20 cellular contexts compared by ENCODE assay signal in the genomic region with DNA sequence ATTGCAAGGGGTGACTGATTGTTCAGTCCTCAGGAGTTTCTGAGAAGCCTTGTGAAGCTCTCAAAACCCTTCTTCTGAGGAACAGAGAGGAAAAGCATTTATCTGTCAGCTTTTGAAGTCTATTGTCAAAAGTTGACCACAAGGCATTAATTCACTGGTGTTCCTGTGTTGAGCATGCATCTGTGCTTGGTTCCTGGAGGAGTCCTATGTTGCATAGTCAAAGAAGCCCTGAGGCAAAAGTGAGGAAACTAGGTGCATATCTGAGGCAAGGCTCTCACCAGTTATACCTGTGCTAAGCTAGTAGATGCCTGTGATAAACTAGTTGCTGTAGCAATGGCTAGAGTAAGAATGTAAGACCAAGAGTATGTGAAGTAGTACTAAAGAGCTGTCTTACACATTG. TPM values are rescaled to one million over a fixed set of nuclear protein-coding genes. Genes with fewer than 3 reads are reported as not detected.
DNase-seq lines count a peak whose midpoint lies in the region; ATAC-seq and TF ChIP-seq lines count a peak whose summit lies in the region.
"Had no signal": no experiment of that assay in that cellular context is flagged by ENCODE, and none has a peak within 500 bp of the region (broad histone marks: within the 10 kb centered on the region; RNA-seq: fewer than 3 reads in every experiment).

No MANE protein-coding gene starts in this region.

- CTCF ChIA-PET in activated CD8-positive, alpha-beta memory T cell treated with anti-CD3 and anti-CD28 coated beads, Interleukin-2, amount 10 ng/mL, durations not matched to agents 7 days and 5 days (lab: Charles Lee) = interaction anchor here (0.5 to 1.2 kb wide), 3 partner anchors 44 to 558 kb away, joined by 3 read pairs; no protein-coding TSS in a partner anchor

- H3K4me3 ChIP-seq in RWPE2 (ENCODE audit: severe bottlenecking) = no peak overlapping the region

- peaks cover 3% of the 10 kb centered on the region for H3K36me3 Mint-ChIP-seq in activated CD8-positive, alpha-beta memory T cell treated with anti-CD3 and anti-CD28 coated beads, Interleukin-2, amount 10 ng/mL, durations not matched to agents 7 days and 5 days
- H3K36me3 Mint-ChIP-seq in stimulated activated memory B cell treated with anti-CD40 and anti-IgM and Interleukin-4, amounts not matched to agents 10 μg/mL and 1 μg/mL and 100 μg/mL, for 72 hours = peaks cover 12% of the 10 kb centered on the region
- H3K36me3 Mint-ChIP-seq in CD14-positive monocyte (peaks cover 3 to 15% of the 10 kb centered on the region in 2 donors), endothelial cell (ENCODE audit: low read depth, unreplicated experiment) (no peaks in the 10 kb centered on the region)

- peaks cover 15% of the 10 kb centered on the region for H3K36me3 ChIP-seq in RWPE2 (ENCODE audit: low read depth)

- TF ChIP-seq CTCF in RWPE2 (IDR thresholded peaks at IDR 0.05; ENCODE audit: poor library complexity, severe bottlenecking) (no peak), CD14-positive monocyte (IDR thresholded peaks at IDR 0.05) (no peak), endothelial cell (IDR thresholded peaks at IDR 0.05; ENCODE audit: unreplicated experiment) (no peak)

- H3K27me3 ChIP-seq in RWPE2 (ENCODE audit: insufficient read depth, poor library complexity, severe bottlenecking) = no peaks in the 10 kb centered on the region
- H3K27me3 ChIP-seq: spleen, upper lobe of right lung had no signal

- no peaks in the 10 kb centered on the region for H3K9me3 Mint-ChIP-seq in activated CD8-positive, alpha-beta memory T cell treated with anti-CD3 and anti-CD28 coated beads, Interleukin-2, amount 10 ng/mL, durations not matched to agents 7 days and 5 days (ENCODE audit: low read depth)
- H3K9me3 Mint-ChIP-seq in stimulated activated memory B cell treated with anti-CD40 and anti-IgM and Interleukin-4, amounts not matched to agents 10 μg/mL and 1 μg/mL and 100 μg/mL, for 72 hours = no peaks in the 10 kb centered on the region
- H3K9me3 Mint-ChIP-seq in CD14-positive monocyte = no peaks in the 10 kb centered on the region
- no peaks in the 10 kb centered on the region for H3K9me3 Mint-ChIP-seq in endothelial cell (ENCODE audit: unreplicated experiment)

- peaks cover 51% of the 10 kb centered on the region for H3K4me1 ChIP-seq in RWPE2 (ENCODE audit: insufficient read depth, poor library complexity, severe bottlenecking)

- H3K4me1 Mint-ChIP-seq in activated CD8-positive, alpha-beta memory T cell treated with anti-CD3 and anti-CD28 coated beads, Interleukin-2, amount 10 ng/mL, durations not matched to agents 7 days and 5 days = peaks cover 37% of the 10 kb centered on the region
- H3K4me1 Mint-ChIP-seq in stimulated activated memory B cell treated with anti-CD40 and anti-IgM and Interleukin-4, amounts not matched to agents 10 μg/mL and 1 μg/mL and 100 μg/mL, for 72 hours = peaks cover 36% of the 10 kb centered on the region
- H3K4me1 Mint-ChIP-seq in CD14-positive monocyte (peaks cover 28% of the 10 kb centered on the region), endothelial cell (ENCODE audit: unreplicated experiment) (peaks cover 12% of the 10 kb centered on the region)

- no peak overlapping the region for H3K27ac Mint-ChIP-seq in activated CD8-positive, alpha-beta memory T cell treated with anti-CD3 and anti-CD28 coated beads, Interleukin-2, amount 10 ng/mL, durations not matched to agents 7 days and 5 days
- H3K27ac Mint-ChIP-seq in stimulated activated memory B cell treated with anti-CD40 and anti-IgM and Interleukin-4, amounts not matched to agents 10 μg/mL and 1 μg/mL and 100 μg/mL, for 72 hours = peak overlapping the region; percentile 85
- H3K27ac Mint-ChIP-seq in CD14-positive monocyte = no peak overlapping the region
- no peak overlapping the region for H3K27ac Mint-ChIP-seq in endothelial cell (ENCODE audit: unreplicated experiment)
- H3K27ac Mint-ChIP-seq: progenitor cell of endocrine pancreas had no signal

- peak overlapping the region; percentile 85 for H3K27ac ChIP-seq in RWPE2 (ENCODE audit: poor library complexity, severe bottlenecking)
- H3K27ac ChIP-seq: RWPE1 had no signal

- ATAC-seq in activated CD8-positive, alpha-beta memory T cell treated with anti-CD3 and anti-CD28 coated beads, Interleukin-2, amount 10 ng/mL, durations not matched to agents 7 days and 5 days = no peak
- ATAC-seq in RWPE2 (ENCODE audit: low read depth) (peak; percentile 26; the same call in 1 of the 3 replicates), esophagus mucosa (peak; percentile 51)
- ATAC-seq in stimulated activated memory B cell treated with anti-CD40 and anti-IgM and Interleukin-4, amounts not matched to agents 10 μg/mL and 1 μg/mL and 100 μg/mL, for 72 hours = no peak
- ATAC-seq: activated CD4-positive, CD25-positive, alpha-beta regulatory T cell treated with anti-CD3 and anti-CD28 coated beads, Interleukin-2, amount 50 U/mL, for 24 hours; upper lobe of right lung had no signal

- H3K4me3 Mint-ChIP-seq in activated CD8-positive, alpha-beta memory T cell treated with anti-CD3 and anti-CD28 coated beads, Interleukin-2, amount 10 ng/mL, durations not matched to agents 7 days and 5 days = peak overlapping the region; percentile 5
- H3K4me3 Mint-ChIP-seq in stimulated activated memory B cell treated with anti-CD40 and anti-IgM and Interleukin-4, amounts not matched to agents 10 μg/mL and 1 μg/mL and 100 μg/mL, for 72 hours = no peak overlapping the region
- H3K4me3 Mint-ChIP-seq in CD14-positive monocyte (no peak overlapping the region), endothelial cell (ENCODE audit: unreplicated experiment) (no peak overlapping the region)

- DNase-seq in activated CD8-positive, alpha-beta memory T cell treated with anti-CD3 and anti-CD28 coated beads, Interleukin-2, amount 10 ng/mL, durations not matched to agents 7 days and 5 days = no peak
- no peak for DNase-seq in activated CD8-positive, alpha-beta memory T cell treated with anti-CD3 and anti-CD28 coated beads for 24 hours
- DNase-seq in RWPE2 (ENCODE audit: low spot score) = no peak
- no peak for DNase-seq in DMS114 treated with DMSO at 0.1 percent for 48 hours (lab: John Stamatoyannopoulos, UW; ENCODE audit: unreplicated experiment)
- DNase-seq in CD14-positive monocyte (ENCODE audit: low spot score) = no peak
- DNase-seq in endothelial cell (ENCODE audit: low spot score) = no peak
- DNase-seq: activated CD8-positive, alpha-beta memory T cell treated with anti-CD3 and anti-CD28 coated beads, Interleukin-2, amount 50 U/mL, for 48 hours; activated naive CD4-positive, alpha-beta T cell treated with Interleukin-2 at 50 U/mL for 16 hours; COR-L47; MV-4-11; NCI-H2107; NCI-H774; spleen; stimulated activated naive CD4-positive, alpha-beta T cell; upper lobe of right lung had no signal

- intact Hi-C loops in CD14-positive monocyte (cut with micrococcal nuclease) = no loop called here

- H3K9me3 ChIP-seq in RWPE2 (ENCODE audit: severe bottlenecking) = no peaks in the 10 kb centered on the region
- H3K9me3 ChIP-seq: spleen, upper lobe of right lung had no signal

- no peaks in the 10 kb centered on the region for H3K27me3 Mint-ChIP-seq in activated CD8-positive, alpha-beta memory T cell treated with anti-CD3 and anti-CD28 coated beads, Interleukin-2, amount 10 ng/mL, durations not matched to agents 7 days and 5 days
- no peaks in the 10 kb centered on the region for H3K27me3 Mint-ChIP-seq in stimulated activated memory B cell treated with anti-CD40 and anti-IgM and Interleukin-4, amounts not matched to agents 10 μg/mL and 1 μg/mL and 100 μg/mL, for 72 hours
- H3K27me3 Mint-ChIP-seq in CD14-positive monocyte (ENCODE audit: low read depth in 3 of 3) (peaks cover 0 to 1% (median 0%) of the 10 kb centered on the region in 3 donors), endothelial cell (ENCODE audit: unreplicated experiment) (peaks cover 5% of the 10 kb centered on the region)

RNA-seq across cellular contexts. Expression of gene HEATR6, which starts 1.8 kb away (rescaled TPM):
- total RNA-seq in activated CD8-positive, alpha-beta memory T cell treated with anti-CD3 and anti-CD28 coated beads, Interleukin-2, amount 10 ng/mL, durations not matched to agents 7 days and 5 days = 10 to 100 TPM; 23.1 to 23.6 TPM
- total RNA-seq in esophagus mucosa = 8.2 TPM
- 1 to 10 TPM; 4.6 to 7.1 TPM for polyA plus RNA-seq in CD14-positive monocyte
- total RNA-seq in endothelial cell (ENCODE audit: unreplicated experiment) = 9.9 TPM

Comparison
In these comparisons a context has a peak if more than half of its experiments do, and no peak if none do; other contexts are left out.
1. ATAC-seq: peak in RWPE2 (single experiment) and esophagus mucosa (single experiment); none in activated CD8-positive, alpha-beta memory T cell treated with anti-CD3 and anti-CD28 coated beads, Interleukin-2, amount 10 ng/mL, durations not matched to agents 7 days and 5 days (single experiment) and stimulated activated memory B cell treated with anti-CD40 and anti-IgM and Interleukin-4, amounts not matched to agents 10 μg/mL and 1 μg/mL and 100 μg/mL, for 72 hours (single experiment).